8 cellular contexts compared by ENCODE assay signal in genomic region chr1:45521413-45522323, GRCh38. TPM values are rescaled to one million over a fixed set of nuclear protein-coding genes. Genes with fewer than 3 reads are reported as not detected.
DNase-seq lines count a peak whose midpoint lies in the region; ATAC-seq and TF ChIP-seq lines count a peak whose summit lies in the region.

TSS of gene PRDX1 (minus strand) at chr1:45521884. CDS start at chr1:45519043, 2,841 bp downstream.

- H3K4me2 ChIP-seq in H9 (ENCODE audit: insufficient read depth, insufficient read length, low read length) = peak within 1 kb of the TSS; percentile 87

- peaks cover 15 to 27% (median 20%) of the 10 kb centered on the region in 3 experiments; a peak in 6 of 7 replicates for H3K36me3 Mint-ChIP-seq in H9 (ENCODE audit: insufficient read depth in 1 of 3, low read depth in 3 of 3)

- no peak within 1 kb of the TSS for H4K91ac ChIP-seq in H9 (ENCODE audit: insufficient read length, low read depth, low read length)

- H2BK5ac ChIP-seq in H9 (ENCODE audit: insufficient read length, low read length) = peak within 1 kb of the TSS; percentile 84

- peak within 1 kb of the TSS; percentile 64 for H3K56ac ChIP-seq in H9 (ENCODE audit: insufficient read length, low read depth, low read length)

- H3K27me3 ChIP-seq in H9 (ENCODE audit: insufficient read depth, low read length) (no peaks in the 10 kb centered on the region), MG63 (no peaks in the 10 kb centered on the region), foreskin keratinocyte (no peaks in the 10 kb centered on the region), neuron (ENCODE audit: insufficient read depth, low read length) (no peaks in the 10 kb centered on the region), subcutaneous abdominal adipose tissue (ENCODE audit: control insufficient read depth in 5 of 5, insufficient read depth in 4 of 5, low read length in 5 of 5) (no peaks in the 10 kb centered on the region)

- no peak within 1 kb of the TSS for H2AK5ac ChIP-seq in H9 (ENCODE audit: insufficient read length, low read length)

- H3K4me1 Mint-ChIP-seq in H9 = peaks cover 33 to 44% of the 10 kb centered on the region in 2 experiments

- H3K36me3 ChIP-seq in ES-I3 (ENCODE audit: insufficient read depth, low read length) (peaks cover 16% of the 10 kb centered on the region), MG63 (peaks cover 32% of the 10 kb centered on the region), neuron (ENCODE audit: insufficient read depth, low read length) (peaks cover 8% of the 10 kb centered on the region), subcutaneous abdominal adipose tissue (ENCODE audit: control insufficient read depth in 5 of 5, insufficient read depth in 5 of 5, low read length in 5 of 5) (peaks cover 0 to 16% (median 10%) of the 10 kb centered on the region in 5 donors)

- peaks cover 5% of the 10 kb centered on the region for H3K23me2 ChIP-seq in H9 (ENCODE audit: insufficient read length, low read depth, low read length, poor library complexity, severe bottlenecking)

- peak; percentile 89 for ATAC-seq in foreskin keratinocyte

- H3K79me2 ChIP-seq in H9 (ENCODE audit: insufficient read depth, low read length) = peaks cover 28% of the 10 kb centered on the region; the same call in 1 of the 2 replicates

- H3K4me1 ChIP-seq in ES-I3 (ENCODE audit: insufficient read depth, low read length) = peaks cover 9% of the 10 kb centered on the region
- peaks cover 4% of the 10 kb centered on the region for H3K4me1 ChIP-seq in H9 (ENCODE audit: insufficient read depth, low read length)
- H3K4me1 ChIP-seq in foreskin keratinocyte = peaks cover 17% of the 10 kb centered on the region
- H3K4me1 ChIP-seq in neuron (ENCODE audit: insufficient read depth, low read length) = peaks cover 16% of the 10 kb centered on the region
- peaks cover 0 to 34% (median 28%) of the 10 kb centered on the region in 5 donors for H3K4me1 ChIP-seq in subcutaneous abdominal adipose tissue (ENCODE audit: control insufficient read depth in 5 of 5, insufficient read depth in 5 of 5, low read length in 5 of 5)

- H2AFZ ChIP-seq in H9 (ENCODE audit: low read length) (no peak within 1 kb of the TSS), neuron (ENCODE audit: low read depth, low read length) (peak within 1 kb of the TSS; percentile 41)

- no peaks in the 10 kb centered on the region for H4K20me1 ChIP-seq in H9 (ENCODE audit: control insufficient read depth, insufficient read depth, insufficient read length)

- peak within 1 kb of the TSS; percentile 89 for H4K5ac ChIP-seq in H9 (ENCODE audit: insufficient read length, low read depth, low read length)

- no peaks in the 10 kb centered on the region; a peak in 2 of 5 replicates for H3K9me3 Mint-ChIP-seq in H9

- H3K23ac ChIP-seq in H9 (ENCODE audit: insufficient read length, low read depth, low read length) = peak within 1 kb of the TSS; percentile 54

- TF ChIP-seq CTCF in H9 (conservative IDR thresholded peaks at IDR 0.05) (peak; percentile 31; the same call in 2 of the 3 replicates), foreskin keratinocyte (conservative IDR thresholded peaks at IDR 0.05) (peak; percentile 36)

- peak; percentile 97 for DNase-seq in H9
- DNase-seq in MG63 = peak; percentile 95
- DNase-seq in SIG-M5 treated with dmso at 0.1 percent for 504 hours (lab: John Stamatoyannopoulos, UW; ENCODE audit: unreplicated experiment) = peak; percentile 85
- peak; percentile 94 for DNase-seq in activated gamma-delta T cell treated with anti-CD3 and anti-CD28 coated beads, Interleukin-2, amount 50 U/mL, for 16 hours (ENCODE audit: low read depth)
- DNase-seq in foreskin keratinocyte = peak; percentile 81 to 91

- H3K27ac ChIP-seq in H9 (ENCODE audit: insufficient read length, low read depth, low read length) = peak within 1 kb of the TSS; percentile 97
- H3K27ac ChIP-seq in foreskin keratinocyte = peak within 1 kb of the TSS; percentile 88
- H3K27ac ChIP-seq in subcutaneous abdominal adipose tissue (ENCODE audit: low read depth, low read length) = peak within 1 kb of the TSS; percentile 98

- H3K4ac ChIP-seq in H9 (ENCODE audit: low read depth, low read length) = peak within 1 kb of the TSS; percentile 10; the same call in 1 of the 2 replicates

- peak within 1 kb of the TSS; percentile 16; the same call in 1 of the 2 replicates for H2BK15ac ChIP-seq in H9 (ENCODE audit: low read depth, low read length)

- no peak within 1 kb of the TSS for H4K8ac ChIP-seq in H9 (replicated peaks; ENCODE audit: insufficient read length, low read depth, low read length)

- H3K14ac ChIP-seq in H9 (ENCODE audit: insufficient read depth, low read length) = peak within 1 kb of the TSS; percentile 91

- WGBS in H9 (ENCODE audit: extremely low coverage, insufficient read length, low lambda C conversion rate) = no CpG with 5 or more reads among the region's 72 CpGs

- H3K4me3 Mint-ChIP-seq in H9 = peak within 1 kb of the TSS; percentile 94 to 97

- no peak within 1 kb of the TSS for H2BK120ac ChIP-seq in H9 (ENCODE audit: low read depth, low read length, poor library complexity, severe bottlenecking)

- H3T11ph ChIP-seq in H9 (ENCODE audit: low read length) = no peak within 1 kb of the TSS

- no peak within 1 kb of the TSS for H2BK20ac ChIP-seq in H9 (ENCODE audit: low read depth, low read length, poor library complexity, severe bottlenecking)

- H3K9me3 ChIP-seq in ES-I3 (ENCODE audit: control insufficient read depth, insufficient read depth, low read length) (no peaks in the 10 kb centered on the region), H9 (ENCODE audit: control insufficient read depth, low read depth, low read length) (no peaks in the 10 kb centered on the region), MG63 (no peaks in the 10 kb centered on the region), neuron (ENCODE audit: low read length) (no peaks in the 10 kb centered on the region), subcutaneous abdominal adipose tissue (ENCODE audit: control insufficient read depth in 5 of 5, low read length in 5 of 5) (no peaks in the 10 kb centered on the region)

- H3K4me3 ChIP-seq in MG63 = peak within 1 kb of the TSS; percentile 84
- H3K4me3 ChIP-seq in neuron (ENCODE audit: low read length) = peak within 1 kb of the TSS; percentile 56
- H3K4me3 ChIP-seq in subcutaneous abdominal adipose tissue (ENCODE audit: low read depth in 1 of 5, low read length in 5 of 5) = peak within 1 kb of the TSS; percentile 91 to 95 (median 93)

- no peaks in the 10 kb centered on the region for H3K27me3 Mint-ChIP-seq in H9 (ENCODE audit: low read depth)

- peak within 1 kb of the TSS; percentile 99 to 100 (median 99) for H3K27ac Mint-ChIP-seq in H9

- H3K18ac ChIP-seq in H9 (ENCODE audit: insufficient read length, low read depth, low read length) = peak within 1 kb of the TSS; percentile 96

- no peaks in the 10 kb centered on the region for H3K79me1 ChIP-seq in H9 (ENCODE audit: insufficient read depth, low read depth, low read length, poor library complexity, severe bottlenecking)

- H3K9ac ChIP-seq in ES-I3 (ENCODE audit: low read depth, low read length) (peak within 1 kb of the TSS; percentile 96), H9 (ENCODE audit: extremely low read depth, insufficient read length, low read length) (peak within 1 kb of the TSS; percentile 96), subcutaneous abdominal adipose tissue (ENCODE audit: low read length in 5 of 5) (peak within 1 kb of the TSS; percentile 87 to 99 (median 95))

- peak within 1 kb of the TSS; percentile 40 for H2BK12ac ChIP-seq in H9 (ENCODE audit: insufficient read length, low read depth, low read length)

RNA-seq across cellular contexts. Expression of gene PRDX1, which starts in this region (rescaled TPM):
- total RNA-seq in H9 (2021) (1,003 and 1,011 TPM in 2 replicates), foreskin keratinocyte (680 and 737 TPM in 2 replicates)
- total RNA-seq in MG63 (2014; rRNA removed; shearing (Covaris generic); ENCODE audit: low replicate concordance) = 1,198 and 1,251 TPM in 2 replicates
- polyA plus RNA-seq in foreskin keratinocyte = 906 and 916 TPM in 2 replicates

Comparison
In these comparisons a context has a peak if more than half of its experiments do, and no peak if none do; other contexts are left out.
1. Peak in every context shown above with its lines: DNase-seq, ATAC-seq, H3K4me3 ChIP-seq and H3K27ac ChIP-seq.